ENCODE assay signal across 1 cellular context in genomic region chr3:44761347-44762169, GRCh38.
TF ChIP-seq lines count a peak whose summit lies in the region.

Gene KIAA1143, minus strand, starts transcription at chr3:44761619. Its CDS starts 17 bp downstream, at chr3:44761602.
Gene KIF15, plus strand, starts transcription at chr3:44761794. Its CDS starts 72 bp downstream, at chr3:44761866.

TF ChIP-seq in K562, 482 proteins besides CTCF, POLR2A, EP300 and RAD21 (continued from another document and continues in another):
- TF ChIP-seq HMGXB4 (CRISPR knock-in tag; IDR thresholded peaks at IDR 0.05) = peak; percentile 24; the same call in 1 of the 2 replicates
- peak; percentile 92; the same call in 1 of the 2 replicates for TF ChIP-seq ARID3A (IDR thresholded peaks at IDR 0.05; ENCODE audit: borderline replicate concordance, low read depth, low read length)
- 0 out of 2 replicates have a peak, but pooled peaks have one; percentile 29 for TF ChIP-seq ZNF165 (CRISPR knock-in tag; IDR thresholded peaks at IDR 0.05; ENCODE audit: borderline replicate concordance)
- TF ChIP-seq ETV1 (tag; conservative IDR thresholded peaks at IDR 0.05; ENCODE audit: low read depth) = peak; percentile 82
- TF ChIP-seq TRIM24 (IDR thresholded peaks at IDR 0.05) = peak; percentile 45 to 69; a peak in 2 of 4 replicates
- TF ChIP-seq DPF2 (IDR thresholded peaks at IDR 0.05) = no peak
- TF ChIP-seq TRIM25 (IDR thresholded peaks at IDR 0.05; ENCODE audit: borderline replicate concordance) = no peak
- TF ChIP-seq ZNF77 (CRISPR knock-in tag; IDR thresholded peaks at IDR 0.05) = no peak
- TF ChIP-seq ZKSCAN1 (IDR thresholded peaks at IDR 0.05; ENCODE audit: low read depth, low read length) = peak; percentile 55; the same call in 1 of the 2 replicates
- 0 out of 2 replicates have a peak, but pooled peaks have one; percentile 9 for TF ChIP-seq RAD51 (IDR thresholded peaks at IDR 0.05; ENCODE audit: borderline replicate concordance, low read depth)
- no peak for TF ChIP-seq KLF10 (CRISPR knock-in tag; IDR thresholded peaks at IDR 0.05)
- TF ChIP-seq BRD4 (IDR thresholded peaks at IDR 0.05) = peak; percentile 80; the same call in 1 of the 2 replicates
- peak; percentile 81 for TF ChIP-seq TAF7 (tag; IDR thresholded peaks at IDR 0.05)
- no peak for TF ChIP-seq THRAP3 (IDR thresholded peaks at IDR 0.05; ENCODE audit: borderline replicate concordance)
- peak; percentile 16; the same call in 1 of the 2 replicates for TF ChIP-seq BHLHE40 (IDR thresholded peaks at IDR 0.05; ENCODE audit: low read length)
- peak; percentile 92 for TF ChIP-seq FOXP1 (CRISPR knock-in tag; IDR thresholded peaks at IDR 0.05)
- TF ChIP-seq HIVEP1 (CRISPR knock-in tag; IDR thresholded peaks at IDR 0.05) = no peak
- TF ChIP-seq FOXO4 (CRISPR knock-in tag; IDR thresholded peaks at IDR 0.05) = peak; percentile 23; the same call in 1 of the 2 replicates
- TF ChIP-seq ZNF639 (CRISPR knock-in tag; conservative IDR thresholded peaks at IDR 0.05 in 1 of 2, IDR thresholded peaks at IDR 0.05 in 1 of 2) = peak in 1 of 2 experiments; percentile 83; a peak in 2 of 4 replicates
- TF ChIP-seq HDAC3 (IDR thresholded peaks at IDR 0.05; ENCODE audit: borderline replicate concordance, partially characterized antibody) = no peak
- no peak for TF ChIP-seq HDAC6 (IDR thresholded peaks at IDR 0.05; ENCODE audit: low read depth, low read length)
- peak; percentile 99 for TF ChIP-seq NBN (IDR thresholded peaks at IDR 0.05; ENCODE audit: low read depth)
- peak in 1 of 2 experiments; percentile 22; a peak in 2 of 4 replicates for TF ChIP-seq NONO (IDR thresholded peaks at IDR 0.05; ENCODE audit: low read depth in 2 of 2, low read length in 1 of 2)
- no peak for TF ChIP-seq ZNF512 (tag; IDR thresholded peaks at IDR 0.05)
- TF ChIP-seq TBL1XR1 (IDR thresholded peaks at IDR 0.05; ENCODE audit: low read length in 2 of 2) = peak in 1 of 2 experiments; percentile 96; a peak in 2 of 4 replicates
- TF ChIP-seq HEY1 (CRISPR knock-in tag; IDR thresholded peaks at IDR 0.05; ENCODE audit: borderline replicate concordance) = no peak; the same call in 1 of the 2 replicates
- TF ChIP-seq KAT7 (CRISPR knock-in tag; IDR thresholded peaks at IDR 0.05; ENCODE audit: borderline replicate concordance) = peak; percentile 87; the same call in 1 of the 2 replicates
- TF ChIP-seq ZBTB33 (CRISPR knock-in tag; IDR thresholded peaks at IDR 0.05) = peak; percentile 21
- TF ChIP-seq HES1 (IDR thresholded peaks at IDR 0.05; ENCODE audit: low read depth) = no peak
- TF ChIP-seq NCOA6 (IDR thresholded peaks at IDR 0.05) = no peak
- 0 out of 2 replicates have a peak, but pooled peaks have one; percentile 17 for TF ChIP-seq ZNF57 (CRISPR knock-in tag; IDR thresholded peaks at IDR 0.05)
- no peak for TF ChIP-seq CHCHD3 (CRISPR knock-in tag; IDR thresholded peaks at IDR 0.05)
- TF ChIP-seq SMARCA5 (IDR thresholded peaks at IDR 0.05) = no peak
- TF ChIP-seq CHAMP1 (IDR thresholded peaks at IDR 0.05) = peak; percentile 92
- peak; percentile 91 for TF ChIP-seq TAF1 (IDR thresholded peaks at IDR 0.05; ENCODE audit: control insufficient read depth, extremely low read depth, insufficient read depth, low read length, severe bottlenecking)
- peak; percentile 96 for TF ChIP-seq BACH1 (tag; IDR thresholded peaks at IDR 0.05)
- TF ChIP-seq ZNF197 (CRISPR knock-in tag; IDR thresholded peaks at IDR 0.05; ENCODE audit: low read depth) = peak; percentile 81
- TF ChIP-seq THAP7 (CRISPR knock-in tag; IDR thresholded peaks at IDR 0.05) = no peak
- no peak for TF ChIP-seq MTA2 (IDR thresholded peaks at IDR 0.05; ENCODE audit: low read depth)
